ENCODE assay signal across 1 cellular context in the genomic region with DNA sequence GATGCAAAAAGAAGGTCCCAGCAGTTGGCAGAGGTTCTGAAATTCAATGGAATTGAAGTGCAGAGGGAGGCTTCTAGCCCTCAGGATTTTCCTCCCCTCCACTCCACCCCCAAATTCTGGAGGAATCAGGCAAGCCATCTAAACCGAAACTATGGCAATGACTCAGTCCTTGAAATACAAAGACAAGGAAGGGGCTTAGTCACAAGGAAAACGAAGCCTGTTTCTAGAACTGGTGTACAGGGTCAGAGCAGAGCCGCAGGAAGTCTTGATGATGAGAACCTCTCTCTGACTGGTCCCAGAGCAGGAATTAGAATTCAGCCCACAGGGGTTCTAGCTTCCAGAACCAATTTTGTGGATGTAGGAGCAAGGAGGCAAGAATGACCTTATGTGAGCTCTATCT.
TF ChIP-seq lines count a peak whose summit lies in the region.

No MANE protein-coding gene starts in this region.

TF ChIP-seq in K562, 482 proteins besides CTCF, POLR2A, EP300 and RAD21 (continued from another document):
- TF ChIP-seq, protein P1, sequence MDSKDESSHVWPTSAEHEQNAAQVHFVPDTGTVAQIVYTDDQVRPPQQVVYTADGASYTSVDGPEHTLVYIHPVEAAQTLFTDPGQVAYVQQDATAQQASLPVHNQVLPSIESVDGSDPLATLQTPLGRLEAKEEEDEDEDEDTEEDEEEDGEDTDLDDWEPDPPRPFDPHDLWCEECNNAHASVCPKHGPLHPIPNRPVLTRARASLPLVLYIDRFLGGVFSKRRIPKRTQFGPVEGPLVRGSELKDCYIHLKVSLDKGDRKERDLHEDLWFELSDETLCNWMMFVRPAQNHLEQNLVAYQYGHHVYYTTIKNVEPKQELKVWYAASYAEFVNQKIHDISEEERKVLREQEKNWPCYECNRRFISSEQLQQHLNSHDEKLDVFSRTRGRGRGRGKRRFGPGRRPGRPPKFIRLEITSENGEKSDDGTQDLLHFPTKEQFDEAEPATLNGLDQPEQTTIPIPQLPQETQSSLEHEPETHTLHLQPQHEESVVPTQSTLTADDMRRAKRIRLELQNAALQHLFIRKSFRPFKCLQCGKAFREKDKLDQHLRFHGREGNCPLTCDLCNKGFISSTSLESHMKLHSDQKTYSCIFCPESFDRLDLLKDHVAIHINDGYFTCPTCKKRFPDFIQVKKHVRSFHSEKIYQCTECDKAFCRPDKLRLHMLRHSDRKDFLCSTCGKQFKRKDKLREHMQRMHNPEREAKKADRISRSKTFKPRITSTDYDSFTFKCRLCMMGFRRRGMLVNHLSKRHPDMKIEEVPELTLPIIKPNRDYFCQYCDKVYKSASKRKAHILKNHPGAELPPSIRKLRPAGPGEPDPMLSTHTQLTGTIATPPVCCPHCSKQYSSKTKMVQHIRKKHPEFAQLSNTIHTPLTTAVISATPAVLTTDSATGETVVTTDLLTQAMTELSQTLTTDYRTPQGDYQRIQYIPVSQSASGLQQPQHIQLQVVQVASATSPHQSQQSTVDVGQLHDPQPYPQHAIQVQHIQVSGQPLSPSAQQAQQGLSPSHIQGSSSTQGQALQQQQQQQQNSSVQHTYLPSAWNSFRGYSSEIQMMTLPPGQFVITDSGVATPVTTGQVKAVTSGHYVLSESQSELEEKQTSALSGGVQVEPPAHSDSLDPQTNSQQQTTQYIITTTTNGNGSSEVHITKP (IDR thresholded peaks at IDR 0.05; ENCODE audit: partially characterized antibody) = peak; percentile 24
- TF ChIP-seq, protein P2, sequence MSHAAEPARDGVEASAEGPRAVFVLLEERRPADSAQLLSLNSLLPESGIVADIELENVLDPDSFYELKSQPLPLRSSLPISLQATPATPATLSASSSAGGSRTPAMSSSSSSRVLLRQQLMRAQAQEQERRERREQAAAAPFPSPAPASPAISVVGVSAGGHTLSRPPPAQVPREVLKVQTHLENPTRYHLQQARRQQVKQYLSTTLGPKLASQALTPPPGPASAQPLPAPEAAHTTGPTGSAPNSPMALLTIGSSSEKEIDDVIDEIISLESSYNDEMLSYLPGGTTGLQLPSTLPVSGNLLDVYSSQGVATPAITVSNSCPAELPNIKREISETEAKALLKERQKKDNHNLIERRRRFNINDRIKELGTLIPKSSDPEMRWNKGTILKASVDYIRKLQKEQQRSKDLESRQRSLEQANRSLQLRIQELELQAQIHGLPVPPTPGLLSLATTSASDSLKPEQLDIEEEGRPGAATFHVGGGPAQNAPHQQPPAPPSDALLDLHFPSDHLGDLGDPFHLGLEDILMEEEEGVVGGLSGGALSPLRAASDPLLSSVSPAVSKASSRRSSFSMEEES (CRISPR knock-in tag; IDR thresholded peaks at IDR 0.05) = no peak
- peak; percentile 87 for TF ChIP-seq FOSL1 (tag; conservative IDR thresholded peaks at IDR 0.05)
- TF ChIP-seq ZNF589 (CRISPR knock-in tag; IDR thresholded peaks at IDR 0.05; ENCODE audit: low read depth) = 0 out of 2 replicates have a peak, but pooled peaks have one; percentile 22
- TF ChIP-seq NFE2 (IDR thresholded peaks at IDR 0.05; ENCODE audit: low read depth) = peak; percentile 29; the same call in 1 of the 2 replicates
- TF ChIP-seq JUN (IDR thresholded peaks at IDR 0.05; ENCODE audit: borderline replicate concordance, low read depth, low read length) = peak; percentile 66; the same call in 1 of the 2 replicates
- TF ChIP-seq JUN (CRISPR knock-in tag; IDR thresholded peaks at IDR 0.05; ENCODE audit: borderline replicate concordance) = no peak
- TF ChIP-seq ARID1B (IDR thresholded peaks at IDR 0.05) = peak; percentile 37
- TF ChIP-seq MAFG (tag; conservative IDR thresholded peaks at IDR 0.05) = 0 out of 2 replicates have a peak, but pooled peaks have one; percentile 14
- peak; percentile 77 for TF ChIP-seq JUND (IDR thresholded peaks at IDR 0.05; ENCODE audit: borderline replicate concordance, low read depth, low read length)
- TF ChIP-seq JUND (tag; IDR thresholded peaks at IDR 0.05; ENCODE audit: borderline replicate concordance, low read depth, low read length) = peak; percentile 82; the same call in 2 of the 3 replicates
- TF ChIP-seq, protein P3, sequence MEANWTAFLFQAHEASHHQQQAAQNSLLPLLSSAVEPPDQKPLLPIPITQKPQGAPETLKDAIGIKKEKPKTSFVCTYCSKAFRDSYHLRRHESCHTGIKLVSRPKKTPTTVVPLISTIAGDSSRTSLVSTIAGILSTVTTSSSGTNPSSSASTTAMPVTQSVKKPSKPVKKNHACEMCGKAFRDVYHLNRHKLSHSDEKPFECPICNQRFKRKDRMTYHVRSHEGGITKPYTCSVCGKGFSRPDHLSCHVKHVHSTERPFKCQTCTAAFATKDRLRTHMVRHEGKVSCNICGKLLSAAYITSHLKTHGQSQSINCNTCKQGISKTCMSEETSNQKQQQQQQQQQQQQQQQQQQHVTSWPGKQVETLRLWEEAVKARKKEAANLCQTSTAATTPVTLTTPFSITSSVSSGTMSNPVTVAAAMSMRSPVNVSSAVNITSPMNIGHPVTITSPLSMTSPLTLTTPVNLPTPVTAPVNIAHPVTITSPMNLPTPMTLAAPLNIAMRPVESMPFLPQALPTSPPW (CRISPR knock-in tag; IDR thresholded peaks at IDR 0.05) = 0 out of 2 replicates have a peak, but pooled peaks have one; percentile 40
- TF ChIP-seq MAZ (CRISPR knock-in tag; conservative IDR thresholded peaks at IDR 0.05 in 1 of 2, IDR thresholded peaks at IDR 0.05 in 1 of 2) = peak in 1 of 2 experiments; percentile 25; a peak in 1 of 4 replicates
- TF ChIP-seq, protein P4, sequence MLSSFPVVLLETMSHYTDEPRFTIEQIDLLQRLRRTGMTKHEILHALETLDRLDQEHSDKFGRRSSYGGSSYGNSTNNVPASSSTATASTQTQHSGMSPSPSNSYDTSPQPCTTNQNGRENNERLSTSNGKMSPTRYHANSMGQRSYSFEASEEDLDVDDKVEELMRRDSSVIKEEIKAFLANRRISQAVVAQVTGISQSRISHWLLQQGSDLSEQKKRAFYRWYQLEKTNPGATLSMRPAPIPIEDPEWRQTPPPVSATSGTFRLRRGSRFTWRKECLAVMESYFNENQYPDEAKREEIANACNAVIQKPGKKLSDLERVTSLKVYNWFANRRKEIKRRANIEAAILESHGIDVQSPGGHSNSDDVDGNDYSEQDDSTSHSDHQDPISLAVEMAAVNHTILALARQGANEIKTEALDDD (IDR thresholded peaks at IDR 0.05) = 0 out of 2 replicates have a peak, but pooled peaks have one; percentile 15
- 0 out of 2 replicates have a peak, but pooled peaks have one; percentile 54 for TF ChIP-seq DPF2 (IDR thresholded peaks at IDR 0.05)
TF ChIP-seq in K562: peak in this region for 14.
